ENCODE assay signal across 1 cellular context in the genomic region with DNA sequence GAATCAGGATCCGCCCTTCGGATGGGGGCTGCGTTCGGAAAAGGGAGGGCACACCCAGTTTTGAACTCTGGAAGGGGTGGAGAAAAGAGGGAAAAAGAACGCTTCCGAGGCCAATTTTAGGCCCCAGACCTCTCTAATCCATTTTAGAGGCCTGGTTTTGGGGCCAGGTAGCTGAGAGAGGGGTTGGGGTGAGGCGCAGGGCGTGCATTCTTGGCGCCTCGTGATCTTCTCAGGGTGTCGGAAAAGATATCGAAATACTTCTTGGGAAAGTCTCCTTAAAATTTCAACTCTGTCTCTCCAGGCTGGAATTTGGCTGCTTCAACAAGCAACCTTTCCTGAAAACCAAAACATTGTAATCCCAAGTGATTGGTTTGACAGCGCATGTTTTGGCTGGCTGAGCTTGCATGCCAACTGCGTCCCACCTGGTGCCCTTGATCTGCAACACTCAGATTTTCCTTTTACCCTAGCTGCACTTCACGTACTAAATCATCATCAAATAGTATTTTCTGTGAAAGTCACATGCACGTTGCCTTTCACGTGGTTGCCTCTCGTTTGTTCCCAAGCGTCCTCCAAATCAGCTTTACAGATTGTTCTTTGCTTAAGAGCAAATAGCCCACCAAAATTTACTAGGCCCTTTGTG.
TF ChIP-seq lines count a peak whose summit lies in the region.

No MANE protein-coding gene starts in this region.

TF ChIP-seq in HepG2, 621 proteins besides CTCF, POLR2A, EP300 and RAD21 (continued from another document and continues in another):
- TF ChIP-seq, protein P1, sequence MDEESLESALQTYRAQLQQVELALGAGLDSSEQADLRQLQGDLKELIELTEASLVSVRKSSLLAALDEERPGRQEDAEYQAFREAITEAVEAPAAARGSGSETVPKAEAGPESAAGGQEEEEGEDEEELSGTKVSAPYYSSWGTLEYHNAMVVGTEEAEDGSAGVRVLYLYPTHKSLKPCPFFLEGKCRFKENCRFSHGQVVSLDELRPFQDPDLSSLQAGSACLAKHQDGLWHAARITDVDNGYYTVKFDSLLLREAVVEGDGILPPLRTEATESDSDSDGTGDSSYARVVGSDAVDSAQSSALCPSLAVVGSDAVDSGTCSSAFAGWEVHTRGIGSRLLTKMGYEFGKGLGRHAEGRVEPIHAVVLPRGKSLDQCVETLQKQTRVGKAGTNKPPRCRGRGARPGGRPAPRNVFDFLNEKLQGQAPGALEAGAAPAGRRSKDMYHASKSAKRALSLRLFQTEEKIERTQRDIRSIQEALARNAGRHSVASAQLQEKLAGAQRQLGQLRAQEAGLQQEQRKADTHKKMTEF (CRISPR knock-in tag; IDR thresholded peaks at IDR 0.05) = peak; percentile 61
- TF ChIP-seq SRSF4 (IDR thresholded peaks at IDR 0.05; ENCODE audit: low read depth, low read length, poor library complexity, severe bottlenecking) (no peak), STAG1 (CRISPR knock-in tag; IDR thresholded peaks at IDR 0.05) (no peak), KLF9 (CRISPR knock-in tag; IDR thresholded peaks at IDR 0.05; ENCODE audit: low read depth) (no peak), HDAC2 (CRISPR knock-in tag; IDR thresholded peaks at IDR 0.05) (0 out of 2 replicates have a peak, but pooled peaks have one; percentile 7), ZNF329 (CRISPR knock-in tag; IDR thresholded peaks at IDR 0.05; ENCODE audit: low read depth) (peak; percentile 22; the same call in 1 of the 2 replicates), CAMTA2 (CRISPR knock-in tag; IDR thresholded peaks at IDR 0.05; ENCODE audit: borderline replicate concordance) (no peak), NFE2L2 (IDR thresholded peaks at IDR 0.05; ENCODE audit: low read length) (no peak), MAZ (IDR thresholded peaks at IDR 0.05; ENCODE audit: borderline replicate concordance, low read depth, low read length) (no peak), MAZ (CRISPR knock-in tag; IDR thresholded peaks at IDR 0.05; ENCODE audit: low read depth) (no peak), FOXA3 (CRISPR knock-in tag; IDR thresholded peaks at IDR 0.05) (no peak), HDAC1 (CRISPR knock-in tag; IDR thresholded peaks at IDR 0.05) (no peak; the same call in 1 of the 2 replicates), ZFX (CRISPR knock-in tag; IDR thresholded peaks at IDR 0.05; ENCODE audit: low read depth) (peak; percentile 71), ZNF136 (CRISPR knock-in tag; IDR thresholded peaks at IDR 0.05; ENCODE audit: low read depth) (no peak), ARNT (IDR thresholded peaks at IDR 0.05) (no peak), ZKSCAN5 (CRISPR knock-in tag; IDR thresholded peaks at IDR 0.05) (no peak), PITX1 (CRISPR knock-in tag; IDR thresholded peaks at IDR 0.05) (no peak; the same call in 1 of the 2 replicates), ZNF121 (CRISPR knock-in tag; IDR thresholded peaks at IDR 0.05) (no peak), NFE2 (CRISPR knock-in tag; IDR thresholded peaks at IDR 0.05) (0 out of 2 replicates have a peak, but pooled peaks have one; percentile 21), ZNF34 (CRISPR knock-in tag; IDR thresholded peaks at IDR 0.05; ENCODE audit: borderline replicate concordance) (0 out of 2 replicates have a peak, but pooled peaks have one; percentile 43), KLF11 (CRISPR knock-in tag; IDR thresholded peaks at IDR 0.05) (no peak), ZFY (CRISPR knock-in tag; IDR thresholded peaks at IDR 0.05) (peak; percentile 95), KDM2A (CRISPR knock-in tag; IDR thresholded peaks at IDR 0.05; ENCODE audit: borderline replicate concordance, low read depth) (no peak), ZNF816 (CRISPR knock-in tag; IDR thresholded peaks at IDR 0.05; ENCODE audit: borderline replicate concordance) (peak; percentile 86), ZFYVE20 (CRISPR knock-in tag; IDR thresholded peaks at IDR 0.05; ENCODE audit: borderline replicate concordance, low read depth) (no peak)
- TF ChIP-seq, protein P2, sequence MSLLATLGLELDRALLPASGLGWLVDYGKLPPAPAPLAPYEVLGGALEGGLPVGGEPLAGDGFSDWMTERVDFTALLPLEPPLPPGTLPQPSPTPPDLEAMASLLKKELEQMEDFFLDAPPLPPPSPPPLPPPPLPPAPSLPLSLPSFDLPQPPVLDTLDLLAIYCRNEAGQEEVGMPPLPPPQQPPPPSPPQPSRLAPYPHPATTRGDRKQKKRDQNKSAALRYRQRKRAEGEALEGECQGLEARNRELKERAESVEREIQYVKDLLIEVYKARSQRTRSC (CRISPR knock-in tag; IDR thresholded peaks at IDR 0.05; ENCODE audit: low read depth) = no peak
- TF ChIP-seq, protein P3, sequence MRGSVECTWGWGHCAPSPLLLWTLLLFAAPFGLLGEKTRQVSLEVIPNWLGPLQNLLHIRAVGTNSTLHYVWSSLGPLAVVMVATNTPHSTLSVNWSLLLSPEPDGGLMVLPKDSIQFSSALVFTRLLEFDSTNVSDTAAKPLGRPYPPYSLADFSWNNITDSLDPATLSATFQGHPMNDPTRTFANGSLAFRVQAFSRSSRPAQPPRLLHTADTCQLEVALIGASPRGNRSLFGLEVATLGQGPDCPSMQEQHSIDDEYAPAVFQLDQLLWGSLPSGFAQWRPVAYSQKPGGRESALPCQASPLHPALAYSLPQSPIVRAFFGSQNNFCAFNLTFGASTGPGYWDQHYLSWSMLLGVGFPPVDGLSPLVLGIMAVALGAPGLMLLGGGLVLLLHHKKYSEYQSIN (CRISPR knock-in tag; IDR thresholded peaks at IDR 0.05; ENCODE audit: borderline replicate concordance) = no peak
- TF ChIP-seq, protein P4, sequence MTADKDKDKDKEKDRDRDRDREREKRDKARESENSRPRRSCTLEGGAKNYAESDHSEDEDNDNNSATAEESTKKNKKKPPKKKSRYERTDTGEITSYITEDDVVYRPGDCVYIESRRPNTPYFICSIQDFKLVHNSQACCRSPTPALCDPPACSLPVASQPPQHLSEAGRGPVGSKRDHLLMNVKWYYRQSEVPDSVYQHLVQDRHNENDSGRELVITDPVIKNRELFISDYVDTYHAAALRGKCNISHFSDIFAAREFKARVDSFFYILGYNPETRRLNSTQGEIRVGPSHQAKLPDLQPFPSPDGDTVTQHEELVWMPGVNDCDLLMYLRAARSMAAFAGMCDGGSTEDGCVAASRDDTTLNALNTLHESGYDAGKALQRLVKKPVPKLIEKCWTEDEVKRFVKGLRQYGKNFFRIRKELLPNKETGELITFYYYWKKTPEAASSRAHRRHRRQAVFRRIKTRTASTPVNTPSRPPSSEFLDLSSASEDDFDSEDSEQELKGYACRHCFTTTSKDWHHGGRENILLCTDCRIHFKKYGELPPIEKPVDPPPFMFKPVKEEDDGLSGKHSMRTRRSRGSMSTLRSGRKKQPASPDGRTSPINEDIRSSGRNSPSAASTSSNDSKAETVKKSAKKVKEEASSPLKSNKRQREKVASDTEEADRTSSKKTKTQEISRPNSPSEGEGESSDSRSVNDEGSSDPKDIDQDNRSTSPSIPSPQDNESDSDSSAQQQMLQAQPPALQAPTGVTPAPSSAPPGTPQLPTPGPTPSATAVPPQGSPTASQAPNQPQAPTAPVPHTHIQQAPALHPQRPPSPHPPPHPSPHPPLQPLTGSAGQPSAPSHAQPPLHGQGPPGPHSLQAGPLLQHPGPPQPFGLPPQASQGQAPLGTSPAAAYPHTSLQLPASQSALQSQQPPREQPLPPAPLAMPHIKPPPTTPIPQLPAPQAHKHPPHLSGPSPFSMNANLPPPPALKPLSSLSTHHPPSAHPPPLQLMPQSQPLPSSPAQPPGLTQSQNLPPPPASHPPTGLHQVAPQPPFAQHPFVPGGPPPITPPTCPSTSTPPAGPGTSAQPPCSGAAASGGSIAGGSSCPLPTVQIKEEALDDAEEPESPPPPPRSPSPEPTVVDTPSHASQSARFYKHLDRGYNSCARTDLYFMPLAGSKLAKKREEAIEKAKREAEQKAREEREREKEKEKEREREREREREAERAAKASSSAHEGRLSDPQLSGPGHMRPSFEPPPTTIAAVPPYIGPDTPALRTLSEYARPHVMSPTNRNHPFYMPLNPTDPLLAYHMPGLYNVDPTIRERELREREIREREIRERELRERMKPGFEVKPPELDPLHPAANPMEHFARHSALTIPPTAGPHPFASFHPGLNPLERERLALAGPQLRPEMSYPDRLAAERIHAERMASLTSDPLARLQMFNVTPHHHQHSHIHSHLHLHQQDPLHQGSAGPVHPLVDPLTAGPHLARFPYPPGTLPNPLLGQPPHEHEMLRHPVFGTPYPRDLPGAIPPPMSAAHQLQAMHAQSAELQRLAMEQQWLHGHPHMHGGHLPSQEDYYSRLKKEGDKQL (CRISPR knock-in tag; IDR thresholded peaks at IDR 0.05; ENCODE audit: low read depth) = no peak
- TF ChIP-seq, protein P5, sequence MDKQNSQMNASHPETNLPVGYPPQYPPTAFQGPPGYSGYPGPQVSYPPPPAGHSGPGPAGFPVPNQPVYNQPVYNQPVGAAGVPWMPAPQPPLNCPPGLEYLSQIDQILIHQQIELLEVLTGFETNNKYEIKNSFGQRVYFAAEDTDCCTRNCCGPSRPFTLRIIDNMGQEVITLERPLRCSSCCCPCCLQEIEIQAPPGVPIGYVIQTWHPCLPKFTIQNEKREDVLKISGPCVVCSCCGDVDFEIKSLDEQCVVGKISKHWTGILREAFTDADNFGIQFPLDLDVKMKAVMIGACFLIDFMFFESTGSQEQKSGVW (CRISPR knock-in tag; IDR thresholded peaks at IDR 0.05; ENCODE audit: borderline replicate concordance) = no peak
- TF ChIP-seq, protein P6, sequence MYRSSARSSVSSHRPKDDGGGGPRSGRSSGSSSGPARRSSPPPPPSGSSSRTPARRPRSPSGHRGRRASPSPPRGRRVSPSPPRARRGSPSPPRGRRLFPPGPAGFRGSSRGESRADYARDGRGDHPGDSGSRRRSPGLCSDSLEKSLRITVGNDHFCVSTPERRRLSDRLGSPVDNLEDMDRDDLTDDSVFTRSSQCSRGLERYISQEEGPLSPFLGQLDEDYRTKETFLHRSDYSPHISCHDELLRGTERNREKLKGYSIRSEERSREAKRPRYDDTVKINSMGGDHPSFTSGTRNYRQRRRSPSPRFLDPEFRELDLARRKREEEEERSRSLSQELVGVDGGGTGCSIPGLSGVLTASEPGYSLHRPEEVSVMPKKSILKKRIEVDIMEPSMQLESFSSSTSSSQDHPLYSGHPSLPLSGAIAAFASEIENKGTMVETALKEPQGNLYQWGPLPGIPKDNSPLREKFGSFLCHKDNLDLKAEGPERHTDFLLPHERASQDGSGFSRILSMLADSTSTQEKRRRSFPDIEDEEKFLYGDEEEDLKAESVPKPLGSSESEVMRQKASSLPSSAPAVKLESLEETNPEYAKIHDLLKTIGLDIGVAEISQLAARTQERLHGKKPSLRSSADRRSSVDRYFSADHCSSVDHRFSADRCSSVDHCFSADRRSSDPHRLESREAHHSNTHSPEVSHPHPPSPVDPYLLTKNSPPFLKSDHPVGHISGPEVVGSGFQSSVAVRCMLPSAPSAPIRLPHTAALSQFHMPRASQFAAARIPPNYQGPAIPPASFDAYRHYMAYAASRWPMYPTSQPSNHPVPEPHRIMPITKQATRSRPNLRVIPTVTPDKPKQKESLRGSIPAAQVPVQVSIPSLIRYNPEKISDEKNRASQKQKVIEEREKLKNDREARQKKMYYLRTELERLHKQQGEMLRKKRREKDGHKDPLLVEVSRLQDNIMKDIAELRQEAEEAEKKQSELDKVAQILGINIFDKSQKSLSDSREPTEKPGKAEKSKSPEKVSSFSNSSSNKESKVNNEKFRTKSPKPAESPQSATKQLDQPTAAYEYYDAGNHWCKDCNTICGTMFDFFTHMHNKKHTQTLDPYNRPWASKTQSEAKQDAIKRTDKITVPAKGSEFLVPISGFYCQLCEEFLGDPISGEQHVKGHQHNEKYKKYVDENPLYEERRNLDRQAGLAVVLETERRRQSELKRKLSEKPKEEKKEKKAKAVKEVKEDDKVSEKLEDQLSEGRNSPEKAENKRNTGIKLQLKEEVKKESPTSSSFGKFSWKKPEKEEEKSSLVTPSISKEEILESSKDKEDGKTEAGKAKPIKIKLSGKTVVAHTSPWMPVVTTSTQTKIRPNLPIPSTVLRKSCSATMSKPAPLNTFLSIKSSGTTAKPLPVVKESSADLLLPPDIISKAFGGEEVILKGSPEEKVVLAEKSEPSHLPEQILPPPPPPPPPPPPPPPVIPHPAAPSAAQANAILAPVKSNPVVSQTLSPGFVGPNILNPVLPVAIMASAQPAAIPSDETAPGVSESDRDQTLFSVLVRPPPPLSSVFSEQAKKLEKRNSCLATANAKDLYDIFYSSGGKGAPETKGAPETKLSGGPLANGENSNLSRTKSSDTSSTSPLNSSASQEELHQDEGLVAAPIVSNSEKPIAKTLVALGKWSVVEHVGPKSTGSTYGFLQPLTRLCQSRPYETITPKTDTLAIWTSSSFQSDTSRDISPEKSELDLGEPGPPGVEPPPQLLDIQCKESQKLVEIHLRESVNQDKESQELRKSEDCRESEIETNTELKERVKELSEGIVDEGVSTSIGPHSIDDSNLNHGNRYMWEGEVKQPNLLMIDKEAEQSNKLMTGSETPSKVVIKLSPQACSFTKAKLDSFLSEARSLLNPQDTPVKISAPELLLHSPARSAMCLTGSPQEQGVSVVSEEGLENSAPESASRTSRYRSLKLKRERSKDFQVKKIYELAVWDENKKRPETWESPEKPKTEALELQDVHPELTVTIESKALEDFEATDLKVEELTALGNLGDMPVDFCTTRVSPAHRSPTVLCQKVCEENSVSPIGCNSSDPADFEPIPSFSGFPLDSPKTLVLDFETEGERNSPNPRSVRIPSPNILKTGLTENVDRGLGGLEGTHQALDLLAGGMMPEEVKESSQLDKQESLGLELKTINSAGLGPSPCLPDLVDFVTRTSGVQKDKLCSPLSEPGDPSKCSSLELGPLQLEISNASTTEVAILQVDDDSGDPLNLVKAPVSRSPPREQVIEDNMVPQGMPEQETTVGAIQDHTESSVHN (CRISPR knock-in tag; IDR thresholded peaks at IDR 0.05) = no peak
- TF ChIP-seq, protein P7, sequence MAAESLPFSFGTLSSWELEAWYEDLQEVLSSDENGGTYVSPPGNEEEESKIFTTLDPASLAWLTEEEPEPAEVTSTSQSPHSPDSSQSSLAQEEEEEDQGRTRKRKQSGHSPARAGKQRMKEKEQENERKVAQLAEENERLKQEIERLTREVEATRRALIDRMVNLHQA (CRISPR knock-in tag; IDR thresholded peaks at IDR 0.05) = no peak
- TF ChIP-seq, protein P8, sequence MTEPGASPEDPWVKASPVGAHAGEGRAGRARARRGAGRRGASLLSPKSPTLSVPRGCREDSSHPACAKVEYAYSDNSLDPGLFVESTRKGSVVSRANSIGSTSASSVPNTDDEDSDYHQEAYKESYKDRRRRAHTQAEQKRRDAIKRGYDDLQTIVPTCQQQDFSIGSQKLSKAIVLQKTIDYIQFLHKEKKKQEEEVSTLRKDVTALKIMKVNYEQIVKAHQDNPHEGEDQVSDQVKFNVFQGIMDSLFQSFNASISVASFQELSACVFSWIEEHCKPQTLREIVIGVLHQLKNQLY (CRISPR knock-in tag; IDR thresholded peaks at IDR 0.05) = no peak
- TF ChIP-seq, protein P9, sequence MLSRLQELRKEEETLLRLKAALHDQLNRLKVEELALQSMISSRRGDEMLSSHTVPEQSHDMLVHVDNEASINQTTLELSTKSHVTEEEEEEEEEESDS (CRISPR knock-in tag; IDR thresholded peaks at IDR 0.05; ENCODE audit: borderline replicate concordance) = no peak
- TF ChIP-seq, protein P10, sequence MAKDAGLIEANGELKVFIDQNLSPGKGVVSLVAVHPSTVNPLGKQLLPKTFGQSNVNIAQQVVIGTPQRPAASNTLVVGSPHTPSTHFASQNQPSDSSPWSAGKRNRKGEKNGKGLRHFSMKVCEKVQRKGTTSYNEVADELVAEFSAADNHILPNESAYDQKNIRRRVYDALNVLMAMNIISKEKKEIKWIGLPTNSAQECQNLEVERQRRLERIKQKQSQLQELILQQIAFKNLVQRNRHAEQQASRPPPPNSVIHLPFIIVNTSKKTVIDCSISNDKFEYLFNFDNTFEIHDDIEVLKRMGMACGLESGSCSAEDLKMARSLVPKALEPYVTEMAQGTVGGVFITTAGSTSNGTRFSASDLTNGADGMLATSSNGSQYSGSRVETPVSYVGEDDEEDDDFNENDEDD (CRISPR knock-in tag; IDR thresholded peaks at IDR 0.05; ENCODE audit: borderline replicate concordance) = no peak; the same call in 1 of the 2 replicates
